8 cellular contexts compared by ENCODE assay signal in the genomic region with DNA sequence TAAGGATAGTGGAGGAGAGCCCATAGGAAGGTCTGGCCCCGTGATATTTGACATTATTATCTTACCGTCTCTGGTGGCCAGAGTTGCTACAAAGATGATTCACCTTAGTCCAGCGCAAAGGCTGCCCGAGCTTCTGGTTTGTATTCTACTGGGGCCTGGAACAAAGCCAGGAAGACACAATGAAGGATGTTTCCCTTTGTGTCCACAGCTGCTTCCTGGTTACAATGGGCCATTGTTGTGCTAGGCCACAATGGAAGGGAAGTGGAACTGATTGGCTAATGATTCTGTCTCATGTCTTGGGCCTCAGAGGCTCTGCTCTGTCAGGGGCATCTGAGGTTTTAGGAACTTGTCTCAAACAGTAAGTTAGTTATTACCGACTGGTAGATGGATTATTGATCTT.
DNase-seq lines count a peak whose midpoint lies in the region; ATAC-seq and FAIRE-seq lines count a peak whose summit lies in the region.

No MANE protein-coding gene starts in this region.

- H3K4me1 Mint-ChIP-seq in activated naive CD4-positive, alpha-beta T cell treated with anti-CD3 and anti-CD28 coated beads, Interleukin-2, amount 10 ng/mL, durations not matched to agents 7 days and 5 days = no peaks in the 10 kb centered on the region

- H3K36me3 Mint-ChIP-seq in activated naive CD4-positive, alpha-beta T cell treated with anti-CD3 and anti-CD28 coated beads, Interleukin-2, amount 10 ng/mL, durations not matched to agents 7 days and 5 days = no peaks in the 10 kb centered on the region

- no peaks in the 10 kb centered on the region for H3K27me3 Mint-ChIP-seq in activated naive CD4-positive, alpha-beta T cell treated with anti-CD3 and anti-CD28 coated beads, Interleukin-2, amount 10 ng/mL, durations not matched to agents 7 days and 5 days

- H3K9me3 Mint-ChIP-seq in activated naive CD4-positive, alpha-beta T cell treated with anti-CD3 and anti-CD28 coated beads, Interleukin-2, amount 10 ng/mL, durations not matched to agents 7 days and 5 days = no peaks in the 10 kb centered on the region

- ATAC-seq in GM18498 (IDR thresholded peaks at IDR 0.05; ENCODE audit: unreplicated experiment) (peak; percentile 65), HG02981 (IDR thresholded peaks at IDR 0.05; ENCODE audit: unreplicated experiment) (peak; percentile 93), GM21526 (IDR thresholded peaks at IDR 0.05; ENCODE audit: low FRiP score, unreplicated experiment) (no peak)

- no peak overlapping the region for H3K27ac Mint-ChIP-seq in activated naive CD4-positive, alpha-beta T cell treated with anti-CD3 and anti-CD28 coated beads, Interleukin-2, amount 10 ng/mL, durations not matched to agents 7 days and 5 days

- no peak overlapping the region for H3K4me3 Mint-ChIP-seq in activated naive CD4-positive, alpha-beta T cell treated with anti-CD3 and anti-CD28 coated beads, Interleukin-2, amount 10 ng/mL, durations not matched to agents 7 days and 5 days

- CTCF ChIA-PET in activated naive CD4-positive, alpha-beta T cell treated with anti-CD3 and anti-CD28 coated beads, Interleukin-2, amount 10 ng/mL, durations not matched to agents 7 days and 5 days (lab: Charles Lee) = no interaction called here

- FAIRE-seq in frontal cortex (lab: Jason Lieb, UNC) = peak; percentile 97

- DNase-seq in NOMO-1 treated with dmso at 0.1 percent for 144 hours (lab: John Stamatoyannopoulos, UW; ENCODE audit: unreplicated experiment) = peak; percentile 91
- no peak for DNase-seq in frontal cortex (ENCODE audit: low spot score in 2 of 2)
- peak; percentile 36 for DNase-seq in smooth muscle cell of the brain vasculature (ENCODE audit: low read depth, low spot score)
- DNase-seq in activated naive CD4-positive, alpha-beta T cell treated with anti-CD3 and anti-CD28 coated beads, Interleukin-2, amount 10 ng/mL, durations not matched to agents 7 days and 5 days = no peak
- no peak for DNase-seq in NCI-H2227 treated with DMSO at 0.1 percent for 48 hours (lab: John Stamatoyannopoulos, UW)

Comparison
In these comparisons a context has a peak if more than half of its experiments do, and no peak if none do; other contexts are left out.
1. DNase-seq: peak in NOMO-1 treated with dmso at 0.1 percent for 144 hours (single experiment) and smooth muscle cell of the brain vasculature (single experiment); none in frontal cortex (0 of 2), activated naive CD4-positive, alpha-beta T cell treated with anti-CD3 and anti-CD28 coated beads, Interleukin-2, amount 10 ng/mL, durations not matched to agents 7 days and 5 days (single experiment) and NCI-H2227 treated with DMSO at 0.1 percent for 48 hours (single experiment).